ENCODE assay signal across 1 cellular context in genomic region chr15:90075420-90076289, GRCh38.
TF ChIP-seq lines count a peak whose summit lies in the region.

No MANE protein-coding gene starts in this region.

TF ChIP-seq in HepG2, 621 proteins besides CTCF, POLR2A, EP300 and RAD21 (continued from another document):
- no peak for TF ChIP-seq UBTF (CRISPR knock-in tag; IDR thresholded peaks at IDR 0.05)
- TF ChIP-seq CBX1 (IDR thresholded peaks at IDR 0.05; ENCODE audit: low read depth): no peak
- TF ChIP-seq ZNF225 (CRISPR knock-in tag; IDR thresholded peaks at IDR 0.05): no peak
- no peak for TF ChIP-seq ATF7 (IDR thresholded peaks at IDR 0.05)
- TF ChIP-seq ATF7 (CRISPR knock-in tag; IDR thresholded peaks at IDR 0.05): no peak
- no peak for TF ChIP-seq RAD51 (IDR thresholded peaks at IDR 0.05; ENCODE audit: borderline replicate concordance)
- TF ChIP-seq ZNF501 (CRISPR knock-in tag; IDR thresholded peaks at IDR 0.05): 0 out of 2 replicates have a peak, but pooled peaks have one; percentile 14
- TF ChIP-seq GABPA (IDR thresholded peaks at IDR 0.05; ENCODE audit: low read depth, low read length): no peak
- no peak for TF ChIP-seq GABPA (CRISPR knock-in tag; IDR thresholded peaks at IDR 0.05; ENCODE audit: low read depth)
- no peak for TF ChIP-seq ZKSCAN5 (CRISPR knock-in tag; IDR thresholded peaks at IDR 0.05)
- no peak for TF ChIP-seq SALL2 (CRISPR knock-in tag; IDR thresholded peaks at IDR 0.05)
- TF ChIP-seq ZNF326 (CRISPR knock-in tag; IDR thresholded peaks at IDR 0.05; ENCODE audit: borderline replicate concordance): no peak
- TF ChIP-seq NFKB2 (CRISPR knock-in tag; IDR thresholded peaks at IDR 0.05; ENCODE audit: borderline replicate concordance): no peak
- TF ChIP-seq CBX2 (IDR thresholded peaks at IDR 0.05; ENCODE audit: low read depth, low read length): no peak
- no peak for TF ChIP-seq CBX2 (CRISPR knock-in tag; IDR thresholded peaks at IDR 0.05; ENCODE audit: low read depth)
- TF ChIP-seq FOXO1 (CRISPR knock-in tag; IDR thresholded peaks at IDR 0.05): no peak
- no peak for TF ChIP-seq TOE1 (CRISPR knock-in tag; IDR thresholded peaks at IDR 0.05)
- no peak for TF ChIP-seq KLF16 (CRISPR knock-in tag; IDR thresholded peaks at IDR 0.05)
